Comparison of ENCODE assay signal across 19 cellular contexts in genomic region chr5:13653709-13654108, GRCh38.
DNase-seq lines count a peak whose midpoint lies in the region; TF ChIP-seq lines count a peak whose summit lies in the region.
"Had no signal": no experiment of that assay in that cellular context is flagged by ENCODE, and none has a peak within 500 bp of the region (broad histone marks: within the 10 kb centered on the region; RNA-seq: fewer than 3 reads in every experiment).

No MANE protein-coding gene starts in this region.

- CTCF ChIA-PET in MCF 10A (lab: Yijun Ruan, JAX) (interaction anchor here (0.6 to 1.2 kb wide), 4 partner anchors 9 to 71 kb away, joined by 3 to 6 read pairs (median 4); no protein-coding TSS in a partner anchor), A673 (lab: Charles Lee) (no interaction called here), OCI-LY7 (lab: Charles Lee; ENCODE audit: unreplicated experiment) (no interaction called here)

- H3K4me3 ChIP-seq in breast epithelium = no peak overlapping the region
- H3K4me3 ChIP-seq in astrocyte of the spinal cord (ENCODE audit: low read depth, low read length) = no peak overlapping the region
- no peak overlapping the region for H3K4me3 ChIP-seq in fibroblast of mammary gland (ENCODE audit: control insufficient read depth, low read depth, low read length)
- no peak overlapping the region for H3K4me3 ChIP-seq in A673 (ENCODE audit: low read depth, low read length, poor library complexity, severe bottlenecking)
- H3K4me3 ChIP-seq in OCI-LY7 (ENCODE audit: low read depth, low read length, poor library complexity, severe bottlenecking) = no peak overlapping the region
- H3K4me3 ChIP-seq: GM23338 had no signal

- DNase-seq in MCF 10A (ENCODE audit: unreplicated experiment) (peak; percentile 14), breast epithelium (ENCODE audit: low spot score in 2 of 2) (no peak), astrocyte of the spinal cord (ENCODE audit: low read depth, low spot score) (peak; percentile 3), fibroblast of mammary gland (ENCODE audit: low read depth) (peak; percentile 7), A673 (ENCODE audit: low spot score) (no peak), OCI-LY7 (ENCODE audit: low spot score) (no peak), ACHN (no peak)
- no peak for DNase-seq in activated CD4-positive, alpha-beta T cell treated with anti-CD3 and anti-CD28 coated beads for 1 hour
- DNase-seq: AML-193; CD4-positive, alpha-beta T cell; DMS153; DMS79; GDM1; HCEC 1CT; IMR-90 had no signal

- no peaks in the 10 kb centered on the region for H3K9me2 ChIP-seq in OCI-LY7 (ENCODE audit: insufficient read depth, low read length)

- no peaks in the 10 kb centered on the region for H3K27me3 Mint-ChIP-seq in MCF 10A (ENCODE audit: insufficient read depth, unreplicated experiment)
- H3K27me3 Mint-ChIP-seq: CD4-positive, alpha-beta T cell had no signal

- H3K9me3 ChIP-seq in breast epithelium (no peaks in the 10 kb centered on the region), A673 (ENCODE audit: low read depth, low read length, poor library complexity, severe bottlenecking) (peaks cover 3% of the 10 kb centered on the region), OCI-LY7 (ENCODE audit: low read length) (no peaks in the 10 kb centered on the region)

- H3K27ac ChIP-seq in breast epithelium (no peak overlapping the region), A673 (ENCODE audit: low read depth, low read length, poor library complexity, severe bottlenecking) (no peak overlapping the region), OCI-LY7 (ENCODE audit: low read depth, low read length, poor library complexity, severe bottlenecking) (no peak overlapping the region)
- H3K27ac ChIP-seq: 22Rv1, C4-2B, HL-60 had no signal

- no peak overlapping the region for H3K4me2 ChIP-seq in OCI-LY7 (ENCODE audit: low read length)
- H3K4me2 ChIP-seq: GM23338 had no signal

- no peaks in the 10 kb centered on the region for H4K20me1 ChIP-seq in OCI-LY7 (ENCODE audit: insufficient read depth, low read length)

- intact Hi-C loops in MCF 10A (cut with micrococcal nuclease) (no loop called here), breast epithelium (cut with DNase I; ENCODE audit: low total_unique reads) (no loop called here), A673 (cut with micrococcal nuclease; ENCODE audit: unreplicated experiment) (no loop called here), OCI-LY7 (cut with micrococcal nuclease; ENCODE audit: unreplicated experiment) (no loop called here)

- peaks cover 13% of the 10 kb centered on the region for H3K4me1 Mint-ChIP-seq in MCF 10A (ENCODE audit: insufficient read depth, unreplicated experiment)
- H3K4me1 Mint-ChIP-seq: GM23338 had no signal

- no peak for TF ChIP-seq POLR2A in breast epithelium (IDR thresholded peaks at IDR 0.05)

- H3K79me2 ChIP-seq in OCI-LY7 (ENCODE audit: insufficient read depth, low read depth, low read length) = no peaks in the 10 kb centered on the region

- no peaks in the 10 kb centered on the region for H3K27me3 ChIP-seq in breast epithelium
- H3K27me3 ChIP-seq in A673 (replicated peaks; ENCODE audit: insufficient read depth, low read depth, low read length, poor library complexity) = no peaks in the 10 kb centered on the region

- peaks cover 6% of the 10 kb centered on the region for H3K9me3 Mint-ChIP-seq in MCF 10A (ENCODE audit: unreplicated experiment)

- no peak for TF ChIP-seq CTCF in MCF 10A (IDR thresholded peaks at IDR 0.05; ENCODE audit: unreplicated experiment)
- no peak for TF ChIP-seq CTCF in breast epithelium (IDR thresholded peaks at IDR 0.05)
- TF ChIP-seq CTCF in astrocyte of the spinal cord (IDR thresholded peaks at IDR 0.05; ENCODE audit: low read depth, low read length) = no peak
- no peak for TF ChIP-seq CTCF in fibroblast of mammary gland (conservative IDR thresholded peaks at IDR 0.05; ENCODE audit: control insufficient read depth, insufficient read depth, low read depth, low read length)
- no peak for TF ChIP-seq CTCF in A673 (conservative IDR thresholded peaks at IDR 0.05; ENCODE audit: low read depth, low read length)
- no peak for TF ChIP-seq CTCF in OCI-LY7 (conservative IDR thresholded peaks at IDR 0.05; ENCODE audit: low read length)

- no peaks in the 10 kb centered on the region for H3K36me3 Mint-ChIP-seq in MCF 10A (ENCODE audit: insufficient read depth, unreplicated experiment)

- POLR2A ChIA-PET in MCF 10A (lab: Yijun Ruan, JAX) = no interaction called here
- POLR2A ChIA-PET in A673 (lab: Charles Lee; ENCODE audit: low non-redundant PET) = no interaction called here
- POLR2A ChIA-PET in OCI-LY7 (lab: Charles Lee) = no interaction called here

- H3K36me3 ChIP-seq in breast epithelium (no peaks in the 10 kb centered on the region), A673 (ENCODE audit: insufficient read depth, low read length, poor library complexity, severe bottlenecking) (no peaks in the 10 kb centered on the region), OCI-LY7 (ENCODE audit: insufficient read depth, low read length) (no peaks in the 10 kb centered on the region)

- in situ Hi-C loops in astrocyte of the spinal cord (cut with HindIII; ENCODE audit: low sequenced_read_pairs) (no loop called here), ACHN (cut with HindIII; ENCODE audit: low pct_ligation_motif_present, low pct_unique_long_range_greater_than_20kb, low sequenced_read_pairs) (no loop called here)

- no peak overlapping the region for H3K27ac Mint-ChIP-seq in MCF 10A (ENCODE audit: low read depth, unreplicated experiment)
- H3K27ac Mint-ChIP-seq: CD4-positive, alpha-beta T cell; GM23338 had no signal

- H3K4me1 ChIP-seq in breast epithelium (no peaks in the 10 kb centered on the region), A673 (ENCODE audit: insufficient read depth, low read length, poor library complexity, severe bottlenecking) (no peaks in the 10 kb centered on the region), OCI-LY7 (ENCODE audit: insufficient read depth, low read length, poor library complexity, severe bottlenecking) (no peaks in the 10 kb centered on the region)

- no peak overlapping the region for H3K4me3 Mint-ChIP-seq in MCF 10A (ENCODE audit: unreplicated experiment)
- H3K4me3 Mint-ChIP-seq: CD4-positive, alpha-beta T cell; GM23338 had no signal

- BruUV-seq in MCF 10A (replicated peaks; lab: Mats Ljungman, UMichigan) (no TSS peak), A673 (replicated peaks; lab: Mats Ljungman, UMichigan) (no TSS peak), OCI-LY7 (replicated peaks; lab: Mats Ljungman, UMichigan) (no TSS peak)

- no peak overlapping the region for H2AFZ ChIP-seq in OCI-LY7 (ENCODE audit: low read length)
- H2AFZ ChIP-seq: GM23338 had no signal

Comparison
In these comparisons a context has a peak if more than half of its experiments do, and no peak if none do; other contexts are left out.
1. DNase-seq: peak in MCF 10A (single experiment), astrocyte of the spinal cord (single experiment) and fibroblast of mammary gland (single experiment); none in breast epithelium (0 of 2), A673 (single experiment), OCI-LY7 (single experiment), ACHN (single experiment) and activated CD4-positive, alpha-beta T cell treated with anti-CD3 and anti-CD28 coated beads for 1 hour (single experiment).